ENCODE assay signal across 12 cellular contexts in the genomic region with DNA sequence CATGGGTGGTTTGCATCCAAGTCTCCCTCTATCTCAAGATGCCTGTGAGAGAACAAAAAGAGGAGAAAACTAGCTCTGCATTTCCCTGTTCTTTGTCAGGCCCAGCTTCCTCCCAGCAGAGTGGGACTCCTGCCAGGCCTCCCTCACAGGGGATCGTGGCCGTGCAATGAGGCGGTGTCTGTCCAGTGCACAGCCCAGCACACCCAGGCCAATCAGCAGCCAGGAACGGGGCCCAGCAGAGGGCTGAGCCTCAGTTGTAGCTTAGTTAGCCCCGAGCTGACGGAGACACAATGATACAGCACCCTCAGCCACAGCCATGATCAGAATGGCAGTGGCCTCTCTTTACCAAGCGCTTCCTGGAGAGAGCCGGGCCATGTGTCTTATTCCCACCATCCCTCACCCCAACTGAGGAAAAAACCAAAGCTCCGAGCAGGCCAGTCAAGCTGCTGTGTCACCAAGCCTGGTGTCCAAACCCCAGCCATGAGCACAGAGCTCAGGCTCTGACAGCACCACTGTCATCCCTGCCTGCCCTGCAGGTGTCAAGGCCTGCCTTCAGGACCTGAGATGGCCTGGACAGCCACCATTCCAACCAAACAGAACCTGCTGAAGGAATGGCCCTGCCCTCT.
A peak's percentile ranks its signal among the peaks of the same experiment; 100 is the strongest.
DNase-seq lines count a peak whose midpoint lies in the region; ATAC-seq and TF ChIP-seq lines count a peak whose summit lies in the region.
"Had no signal": no experiment of that assay in that cellular context is flagged by ENCODE, and none has a peak within 500 bp of the region (broad histone marks: within the 10 kb centered on the region; RNA-seq: fewer than 3 reads in every experiment).

No MANE protein-coding gene starts in this region.

- H3K4me3 ChIP-seq in body of pancreas (no peak overlapping the region), ovary (no peak overlapping the region)
- H3K4me3 ChIP-seq: sigmoid colon, vagina had no signal

- DNase-seq in EH (ENCODE audit: low read depth) (peak; percentile 41), body of pancreas (peak; percentile 47 to 78 (median 62)), Right ventricle myocardium superior (peak; percentile 90), ovary (peak; percentile 41 to 81 (median 46)), MV-4-11 (lab: John Stamatoyannopoulos, UW) (no peak), NCI-H446 treated with DMSO at 0.1 percent for 48 hours (lab: John Stamatoyannopoulos, UW) (no peak)
- no peak for DNase-seq in stimulated activated CD4-positive, alpha-beta T cell treated with anti-CD3 and anti-CD28 coated beads, Interleukin-4, amount 100 ng/mL, for 1 hour
- DNase-seq in stimulated activated naive CD8-positive, alpha-beta T cell treated with anti-CD3 and anti-CD28 coated beads, Interleukin-15, Interleukin-2, amounts not matched to agents 100 U/mL and 50 U/mL, for 24 hours, result no peak
- DNase-seq: NCI-H2029, sigmoid colon, T1000 had no signal

- H3K9me3 ChIP-seq in body of pancreas (no peaks in the 10 kb centered on the region), ovary (no peaks in the 10 kb centered on the region)
- H3K9me3 ChIP-seq: sigmoid colon, vagina had no signal

- H3K4me1 ChIP-seq in body of pancreas (peaks cover 27% of the 10 kb centered on the region), ovary (ENCODE audit: insufficient read depth) (no peaks in the 10 kb centered on the region)
- H3K4me1 ChIP-seq: vagina had no signal

- ATAC-seq in body of pancreas (peak; percentile 23), Right ventricle myocardium superior (ENCODE audit: poor library complexity) (peak; percentile 81)
- no peak for ATAC-seq in stimulated activated naive CD8-positive, alpha-beta T cell treated with anti-CD3 and anti-CD28 coated beads, Interleukin-15, Interleukin-2, amounts not matched to agents 100 U/mL and 50 U/mL, for 24 hours

- no peaks in the 10 kb centered on the region for H3K27me3 ChIP-seq in body of pancreas
- H3K27me3 ChIP-seq in ovary, result no peaks in the 10 kb centered on the region
- H3K27me3 ChIP-seq: sigmoid colon, vagina had no signal

- 42 to 60% methylated on average over 1 to 9 of the region's 9 CpGs for WGBS in body of pancreas, 2 donors
- WGBS in ovary, 3 donors, result 43 to 57% (median 43%) methylated on average over 9 of the region's 9 CpGs

- peak overlapping the region; percentile 9 to 64 (median 46) for H3K27ac ChIP-seq in body of pancreas
- no peak overlapping the region for H3K27ac ChIP-seq in ovary
- H3K27ac ChIP-seq: sigmoid colon, vagina had no signal

- TF ChIP-seq CTCF in body of pancreas (IDR thresholded peaks at IDR 0.05) (no peak), ovary (IDR thresholded peaks at IDR 0.05) (no peak)

- H3K36me3 ChIP-seq in body of pancreas (replicated peaks in 1 of 2; ENCODE audit: insufficient read depth in 1 of 2, low read depth in 2 of 2) (no peaks in the 10 kb centered on the region), ovary (no peaks in the 10 kb centered on the region)
- H3K36me3 ChIP-seq: sigmoid colon, vagina had no signal

- TF ChIP-seq EP300 in ovary (IDR thresholded peaks at IDR 0.05), result no peak

- intact Hi-C loops in body of pancreas (cut with DNase I), result no loop called here
- intact Hi-C loops in Right ventricle myocardium superior (cut with DNase I), result no loop called here
- intact Hi-C loops in ovary (cut with DNase I), result no loop called here

- TF ChIP-seq POLR2A in body of pancreas (IDR thresholded peaks at IDR 0.05) (peak in 1 of 3 donors; percentile 10), ovary (IDR thresholded peaks at IDR 0.05) (no peak)

Comparison
In these comparisons a context has a peak if more than half of its experiments do, and no peak if none do; other contexts are left out.
1. DNase-seq: peak in EH (single experiment), body of pancreas (4 of 4), Right ventricle myocardium superior (single experiment) and ovary (5 of 5); none in MV-4-11 (single experiment), stimulated activated CD4-positive, alpha-beta T cell treated with anti-CD3 and anti-CD28 coated beads, Interleukin-4, amount 100 ng/mL, for 1 hour (single experiment), stimulated activated naive CD8-positive, alpha-beta T cell treated with anti-CD3 and anti-CD28 coated beads, Interleukin-15, Interleukin-2, amounts not matched to agents 100 U/mL and 50 U/mL, for 24 hours (single experiment) and NCI-H446 treated with DMSO at 0.1 percent for 48 hours (single experiment).
2. H3K27ac ChIP-seq: peak in body of pancreas (4 of 4); none in ovary (0 of 2).